In the genomic region with DNA sequence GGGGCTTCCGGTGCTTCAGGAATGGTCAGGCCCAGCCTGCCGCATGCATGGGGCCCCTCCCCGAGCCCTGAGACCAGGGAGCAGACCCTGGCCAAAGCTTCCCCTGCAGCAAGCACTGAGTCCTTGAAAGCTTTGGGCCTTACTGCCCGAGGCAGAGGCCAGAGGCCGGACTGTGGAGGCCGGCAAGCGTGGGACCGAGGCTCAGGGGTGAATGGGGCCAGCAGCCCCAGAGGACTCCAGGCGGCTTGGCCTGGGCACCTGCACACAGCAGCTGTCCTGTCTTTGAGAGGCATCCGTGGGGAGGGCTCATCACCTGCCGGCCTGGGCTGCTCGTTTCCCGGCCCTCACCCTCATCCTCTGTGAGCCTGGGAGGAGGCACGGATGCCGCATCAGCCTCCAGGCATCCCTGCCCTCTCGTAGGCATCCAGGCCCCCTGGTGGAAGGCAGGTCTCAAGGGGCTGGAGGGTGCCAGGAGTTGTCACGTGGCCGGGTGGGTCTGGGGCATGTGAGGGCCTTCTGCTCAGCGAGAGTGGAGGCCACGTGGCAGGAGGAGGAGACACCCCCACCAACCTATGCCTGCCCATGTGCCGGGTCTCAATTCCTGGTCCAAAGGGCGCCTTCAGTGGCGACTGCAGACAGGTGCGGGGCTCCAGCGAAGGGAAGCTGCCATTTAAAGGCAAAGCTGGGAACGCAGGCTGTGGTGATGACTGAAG, we compare ENCODE assay signal across 1 cellular context.
TF ChIP-seq lines count a peak whose summit lies in the region.

No MANE protein-coding gene starts in this region.

TF ChIP-seq in HepG2, 621 proteins besides CTCF, POLR2A, EP300 and RAD21 (continued from another document):
- TF ChIP-seq POLR2AphosphoS2 (IDR thresholded peaks at IDR 0.05; ENCODE audit: low read depth, low read length), result no peak
- TF ChIP-seq, protein P1, sequence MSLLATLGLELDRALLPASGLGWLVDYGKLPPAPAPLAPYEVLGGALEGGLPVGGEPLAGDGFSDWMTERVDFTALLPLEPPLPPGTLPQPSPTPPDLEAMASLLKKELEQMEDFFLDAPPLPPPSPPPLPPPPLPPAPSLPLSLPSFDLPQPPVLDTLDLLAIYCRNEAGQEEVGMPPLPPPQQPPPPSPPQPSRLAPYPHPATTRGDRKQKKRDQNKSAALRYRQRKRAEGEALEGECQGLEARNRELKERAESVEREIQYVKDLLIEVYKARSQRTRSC (CRISPR knock-in tag; IDR thresholded peaks at IDR 0.05; ENCODE audit: low read depth), result no peak
- peak; percentile 37; the same call in 1 of the 2 replicates for TF ChIP-seq THAP11 (CRISPR knock-in tag; IDR thresholded peaks at IDR 0.05)
- no peak for TF ChIP-seq TAF15 (IDR thresholded peaks at IDR 0.05; ENCODE audit: low read depth, low read length, poor library complexity, severe bottlenecking)
- TF ChIP-seq SYNCRIP (IDR thresholded peaks at IDR 0.05; ENCODE audit: insufficient read depth, low read depth, low read length), result no peak
- TF ChIP-seq GPN1 (CRISPR knock-in tag; IDR thresholded peaks at IDR 0.05; ENCODE audit: borderline replicate concordance), result no peak
- TF ChIP-seq ZNF331 (CRISPR knock-in tag; IDR thresholded peaks at IDR 0.05), result peak; percentile 31; the same call in 1 of the 2 replicates
- TF ChIP-seq RARA (CRISPR knock-in tag; IDR thresholded peaks at IDR 0.05), result peak; percentile 52
- TF ChIP-seq MIER3 (CRISPR knock-in tag; IDR thresholded peaks at IDR 0.05; ENCODE audit: borderline replicate concordance), result no peak
- TF ChIP-seq, protein P2, sequence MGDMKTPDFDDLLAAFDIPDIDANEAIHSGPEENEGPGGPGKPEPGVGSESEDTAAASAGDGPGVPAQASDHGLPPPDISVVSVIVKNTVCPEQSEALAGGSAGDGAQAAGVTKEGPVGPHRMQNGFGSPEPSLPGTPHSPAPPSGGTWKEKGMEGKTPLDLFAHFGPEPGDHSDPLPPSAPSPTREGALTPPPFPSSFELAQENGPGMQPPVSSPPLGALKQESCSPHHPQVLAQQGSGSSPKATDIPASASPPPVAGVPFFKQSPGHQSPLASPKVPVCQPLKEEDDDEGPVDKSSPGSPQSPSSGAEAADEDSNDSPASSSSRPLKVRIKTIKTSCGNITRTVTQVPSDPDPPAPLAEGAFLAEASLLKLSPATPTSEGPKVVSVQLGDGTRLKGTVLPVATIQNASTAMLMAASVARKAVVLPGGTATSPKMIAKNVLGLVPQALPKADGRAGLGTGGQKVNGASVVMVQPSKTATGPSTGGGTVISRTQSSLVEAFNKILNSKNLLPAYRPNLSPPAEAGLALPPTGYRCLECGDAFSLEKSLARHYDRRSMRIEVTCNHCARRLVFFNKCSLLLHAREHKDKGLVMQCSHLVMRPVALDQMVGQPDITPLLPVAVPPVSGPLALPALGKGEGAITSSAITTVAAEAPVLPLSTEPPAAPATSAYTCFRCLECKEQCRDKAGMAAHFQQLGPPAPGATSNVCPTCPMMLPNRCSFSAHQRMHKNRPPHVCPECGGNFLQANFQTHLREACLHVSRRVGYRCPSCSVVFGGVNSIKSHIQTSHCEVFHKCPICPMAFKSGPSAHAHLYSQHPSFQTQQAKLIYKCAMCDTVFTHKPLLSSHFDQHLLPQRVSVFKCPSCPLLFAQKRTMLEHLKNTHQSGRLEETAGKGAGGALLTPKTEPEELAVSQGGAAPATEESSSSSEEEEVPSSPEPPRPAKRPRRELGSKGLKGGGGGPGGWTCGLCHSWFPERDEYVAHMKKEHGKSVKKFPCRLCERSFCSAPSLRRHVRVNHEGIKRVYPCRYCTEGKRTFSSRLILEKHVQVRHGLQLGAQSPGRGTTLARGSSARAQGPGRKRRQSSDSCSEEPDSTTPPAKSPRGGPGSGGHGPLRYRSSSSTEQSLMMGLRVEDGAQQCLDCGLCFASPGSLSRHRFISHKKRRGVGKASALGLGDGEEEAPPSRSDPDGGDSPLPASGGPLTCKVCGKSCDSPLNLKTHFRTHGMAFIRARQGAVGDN (CRISPR knock-in tag; IDR thresholded peaks at IDR 0.05), result peak; percentile 81
- peak; percentile 84 for TF ChIP-seq KLF6 (CRISPR knock-in tag; IDR thresholded peaks at IDR 0.05)
- no peak for TF ChIP-seq ETV6 (CRISPR knock-in tag; conservative IDR thresholded peaks at IDR 0.05)
- TF ChIP-seq PCBP2 (optimal IDR thresholded peaks at IDR 0.05; ENCODE audit: low read depth, low read length, poor library complexity, severe bottlenecking), result no peak
- TF ChIP-seq, protein P3, sequence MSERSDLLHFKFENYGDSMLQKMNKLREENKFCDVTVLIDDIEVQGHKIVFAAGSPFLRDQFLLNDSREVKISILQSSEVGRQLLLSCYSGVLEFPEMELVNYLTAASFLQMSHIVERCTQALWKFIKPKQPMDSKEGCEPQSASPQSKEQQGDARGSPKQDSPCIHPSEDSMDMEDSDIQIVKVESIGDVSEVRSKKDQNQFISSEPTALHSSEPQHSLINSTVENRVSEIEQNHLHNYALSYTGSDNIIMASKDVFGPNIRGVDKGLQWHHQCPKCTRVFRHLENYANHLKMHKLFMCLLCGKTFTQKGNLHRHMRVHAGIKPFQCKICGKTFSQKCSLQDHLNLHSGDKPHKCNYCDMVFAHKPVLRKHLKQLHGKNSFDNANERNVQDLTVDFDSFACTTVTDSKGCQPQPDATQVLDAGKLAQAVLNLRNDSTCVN (CRISPR knock-in tag; IDR thresholded peaks at IDR 0.05; ENCODE audit: borderline replicate concordance), result peak; percentile 78; the same call in 1 of the 2 replicates
- TF ChIP-seq, protein P4, sequence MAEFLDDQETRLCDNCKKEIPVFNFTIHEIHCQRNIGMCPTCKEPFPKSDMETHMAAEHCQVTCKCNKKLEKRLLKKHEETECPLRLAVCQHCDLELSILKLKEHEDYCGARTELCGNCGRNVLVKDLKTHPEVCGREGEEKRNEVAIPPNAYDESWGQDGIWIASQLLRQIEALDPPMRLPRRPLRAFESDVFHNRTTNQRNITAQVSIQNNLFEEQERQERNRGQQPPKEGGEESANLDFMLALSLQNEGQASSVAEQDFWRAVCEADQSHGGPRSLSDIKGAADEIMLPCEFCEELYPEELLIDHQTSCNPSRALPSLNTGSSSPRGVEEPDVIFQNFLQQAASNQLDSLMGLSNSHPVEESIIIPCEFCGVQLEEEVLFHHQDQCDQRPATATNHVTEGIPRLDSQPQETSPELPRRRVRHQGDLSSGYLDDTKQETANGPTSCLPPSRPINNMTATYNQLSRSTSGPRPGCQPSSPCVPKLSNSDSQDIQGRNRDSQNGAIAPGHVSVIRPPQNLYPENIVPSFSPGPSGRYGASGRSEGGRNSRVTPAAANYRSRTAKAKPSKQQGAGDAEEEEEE (CRISPR knock-in tag; IDR thresholded peaks at IDR 0.05; ENCODE audit: borderline replicate concordance), result 0 out of 2 replicates have a peak, but pooled peaks have one; percentile 53
- TF ChIP-seq, protein P5, sequence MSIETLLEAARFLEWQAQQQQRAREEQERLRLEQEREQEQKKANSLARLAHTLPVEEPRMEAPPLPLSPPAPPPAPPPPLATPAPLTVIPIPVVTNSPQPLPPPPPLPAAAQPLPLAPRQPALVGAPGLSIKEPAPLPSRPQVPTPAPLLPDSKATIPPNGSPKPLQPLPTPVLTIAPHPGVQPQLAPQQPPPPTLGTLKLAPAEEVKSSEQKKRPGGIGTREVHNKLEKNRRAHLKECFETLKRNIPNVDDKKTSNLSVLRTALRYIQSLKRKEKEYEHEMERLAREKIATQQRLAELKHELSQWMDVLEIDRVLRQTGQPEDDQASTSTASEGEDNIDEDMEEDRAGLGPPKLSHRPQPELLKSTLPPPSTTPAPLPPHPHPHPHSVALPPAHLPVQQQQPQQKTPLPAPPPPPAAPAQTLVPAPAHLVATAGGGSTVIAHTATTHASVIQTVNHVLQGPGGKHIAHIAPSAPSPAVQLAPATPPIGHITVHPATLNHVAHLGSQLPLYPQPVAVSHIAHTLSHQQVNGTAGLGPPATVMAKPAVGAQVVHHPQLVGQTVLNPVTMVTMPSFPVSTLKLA (IDR thresholded peaks at IDR 0.05), result peak; percentile 90
- no peak for TF ChIP-seq TAF1 (CRISPR knock-in tag; IDR thresholded peaks at IDR 0.05)
- TF ChIP-seq FOXK1 (CRISPR knock-in tag; IDR thresholded peaks at IDR 0.05; ENCODE audit: borderline replicate concordance, low read depth), result peak; percentile 7; the same call in 1 of the 2 replicates
- no peak for TF ChIP-seq ATF7-NPFF (CRISPR knock-in tag; IDR thresholded peaks at IDR 0.05; ENCODE audit: low read depth)
- no peak for TF ChIP-seq ZFP62 (CRISPR knock-in tag; IDR thresholded peaks at IDR 0.05)
